8 cellular contexts compared by ENCODE assay signal in the genomic region with DNA sequence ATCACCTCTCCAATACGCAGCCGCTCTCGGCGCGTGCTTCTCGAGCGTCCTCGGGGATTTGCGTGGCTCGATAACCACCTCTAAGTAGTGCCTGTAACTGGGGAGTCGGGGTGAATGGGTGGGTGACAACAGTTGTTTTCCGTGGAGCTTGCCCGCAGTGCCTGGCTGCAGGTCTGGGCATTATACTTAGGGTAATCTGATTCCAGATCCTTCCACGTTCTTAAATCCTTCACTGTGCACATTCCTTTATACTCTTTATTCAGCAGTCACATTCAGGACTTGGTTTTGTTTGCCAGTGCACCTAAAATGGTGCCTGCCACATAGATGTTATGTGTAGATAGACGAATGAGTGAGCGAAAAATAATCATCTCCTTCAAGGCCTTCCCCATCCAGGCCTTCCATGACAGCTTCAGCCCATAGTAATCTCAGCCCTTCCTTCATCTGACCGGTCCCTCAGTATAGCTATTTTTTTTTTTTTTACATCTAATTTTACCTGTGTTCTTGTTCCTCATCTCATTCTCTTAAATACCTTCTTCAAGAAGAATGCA. TPM values are rescaled to one million over a fixed set of nuclear protein-coding genes. Genes with fewer than 3 reads are reported as not detected.
DNase-seq lines count a peak whose midpoint lies in the region; ATAC-seq and TF ChIP-seq lines count a peak whose summit lies in the region.

No MANE protein-coding gene starts in this region.

- H3K9me3 ChIP-seq in Loucy (ENCODE audit: insufficient read depth, low read depth, low read length) (no peaks in the 10 kb centered on the region), mucosa of rectum (ENCODE audit: control insufficient read depth in 2 of 2, low read length in 2 of 2) (no peaks in the 10 kb centered on the region)

- H3K27me3 ChIP-seq in Loucy (ENCODE audit: insufficient read depth, low read length, poor library complexity, severe bottlenecking) (no peaks in the 10 kb centered on the region), mucosa of rectum (ENCODE audit: control insufficient read depth in 2 of 2, insufficient read depth in 2 of 2, low read length in 2 of 2) (no peaks in the 10 kb centered on the region)

- H3K79me2 ChIP-seq in Loucy (ENCODE audit: insufficient read depth, low read length) = peaks cover 33% of the 10 kb centered on the region

- peak overlapping the region; percentile 82 for H2AFZ ChIP-seq in Loucy (ENCODE audit: low read length)

- H3K4me2 ChIP-seq in Loucy (ENCODE audit: low read depth, low read length, poor library complexity, severe bottlenecking) = peak overlapping the region; percentile 77

- H3K27ac ChIP-seq in mucosa of rectum (ENCODE audit: low read depth in 2 of 2, low read length in 2 of 2) = peak overlapping the region; percentile 93 to 95

- H3K9me2 ChIP-seq in Loucy (replicated peaks; ENCODE audit: low read depth, low read length) = no peaks in the 10 kb centered on the region

- H3K9ac ChIP-seq in Loucy (ENCODE audit: low read depth, low read length, poor library complexity, severe bottlenecking) (peak overlapping the region; percentile 76), mucosa of rectum (ENCODE audit: low read depth in 1 of 2, low read length in 2 of 2) (peak overlapping the region; percentile 91 to 97)

- H3K27ac Mint-ChIP-seq in chondrocyte (ENCODE audit: unreplicated experiment) = peak overlapping the region; percentile 94

- H4K20me1 ChIP-seq in Loucy (ENCODE audit: insufficient read depth, low read length, poor library complexity, severe bottlenecking) = no peaks in the 10 kb centered on the region

- no peaks in the 10 kb centered on the region for H3K27me3 Mint-ChIP-seq in chondrocyte (ENCODE audit: low read depth)

- DNase-seq in chondrocyte (ENCODE audit: low spot score) = no peak
- DNase-seq in NCI-H1930 (lab: John Stamatoyannopoulos, UW) = no peak
- no peak for DNase-seq in H4 (ENCODE audit: low spot score)
- no peak for DNase-seq in GM10248 (ENCODE audit: extremely low spot score)

- peaks cover 9% of the 10 kb centered on the region; the same call in 1 of the 2 replicates for H3F3A ChIP-seq in Loucy (ENCODE audit: low read depth)

- H3K4me3 ChIP-seq in GM08714 (ENCODE audit: low read length) (peak overlapping the region; percentile 71), Loucy (ENCODE audit: low read length, poor library complexity, severe bottlenecking) (peak overlapping the region; percentile 82), mucosa of rectum (ENCODE audit: low read length in 2 of 2) (peak overlapping the region; percentile 96)

- CTCF ChIA-PET in GM10248 (lab: Yijun Ruan, JAX) = interaction anchor here (0.7 to 1.4 kb wide), 8 partner anchors 10 to 253 kb away, joined by 3 to 4 read pairs (median 3); no protein-coding TSS in a partner anchor

- H3K4me1 ChIP-seq in Loucy (ENCODE audit: insufficient read depth, low read length, poor library complexity, severe bottlenecking) (peaks cover 16% of the 10 kb centered on the region), mucosa of rectum (ENCODE audit: control insufficient read depth in 2 of 2, insufficient read depth in 2 of 2, low read length in 2 of 2) (peaks cover 9 to 10% of the 10 kb centered on the region in 2 donors)

- POLR2A ChIA-PET in GM10248 (lab: Yijun Ruan, JAX) = interaction anchor here (0.6 to 1.6 kb wide), 4 partner anchors 18 to 55 kb away, joined by 3 read pairs; a partner anchor contains a TSS

- peaks cover 16% of the 10 kb centered on the region for H3K36me3 Mint-ChIP-seq in chondrocyte (ENCODE audit: low read depth)

- no peaks in the 10 kb centered on the region for H3K9me3 Mint-ChIP-seq in chondrocyte (ENCODE audit: low read depth)

- peak overlapping the region; percentile 93 for H3K4me3 Mint-ChIP-seq in chondrocyte (ENCODE audit: unreplicated experiment)

- TF ChIP-seq CTCF in Loucy (conservative IDR thresholded peaks at IDR 0.05; ENCODE audit: low read length) (no peak), chondrocyte (IDR thresholded peaks at IDR 0.05) (peak; percentile 3), GM10248 (IDR thresholded peaks at IDR 0.05; ENCODE audit: control extremely low read depth, extremely low read depth, low read depth, missing control alignments) (no peak)

- peaks cover 36% of the 10 kb centered on the region for H3K4me1 Mint-ChIP-seq in chondrocyte (ENCODE audit: low read depth)

- no peak for ATAC-seq in HG02571 (IDR thresholded peaks at IDR 0.05; ENCODE audit: unreplicated experiment)

- H3K36me3 ChIP-seq in Loucy (ENCODE audit: insufficient read depth, low read length) (peaks cover 35% of the 10 kb centered on the region; the same call in 1 of the 2 replicates), mucosa of rectum (ENCODE audit: control insufficient read depth in 2 of 2, insufficient read depth in 2 of 2, low read length in 2 of 2) (peaks cover 27 to 31% of the 10 kb centered on the region in 2 donors)

RNA-seq across cellular contexts. Expression of a gene that starts 0.6 kb away (rescaled TPM):
- 24.6 to 37.7 TPM (median 25.8 TPM) in 3 replicates for total RNA-seq in chondrocyte
- total RNA-seq in H4 (2014; rRNA removed; shearing (Covaris generic)) = 43.4 and 55.8 TPM in 2 replicates

RNA-seq across cellular contexts. Expression of a gene that starts 54.5 kb away (rescaled TPM):
- 197 to 270 TPM (median 205 TPM) in 3 replicates for total RNA-seq in chondrocyte
- 230 and 273 TPM in 2 replicates for total RNA-seq in H4 (2014; rRNA removed; shearing (Covaris generic))
